Comparison of ENCODE assay signal across 9 cellular contexts in the genomic region with DNA sequence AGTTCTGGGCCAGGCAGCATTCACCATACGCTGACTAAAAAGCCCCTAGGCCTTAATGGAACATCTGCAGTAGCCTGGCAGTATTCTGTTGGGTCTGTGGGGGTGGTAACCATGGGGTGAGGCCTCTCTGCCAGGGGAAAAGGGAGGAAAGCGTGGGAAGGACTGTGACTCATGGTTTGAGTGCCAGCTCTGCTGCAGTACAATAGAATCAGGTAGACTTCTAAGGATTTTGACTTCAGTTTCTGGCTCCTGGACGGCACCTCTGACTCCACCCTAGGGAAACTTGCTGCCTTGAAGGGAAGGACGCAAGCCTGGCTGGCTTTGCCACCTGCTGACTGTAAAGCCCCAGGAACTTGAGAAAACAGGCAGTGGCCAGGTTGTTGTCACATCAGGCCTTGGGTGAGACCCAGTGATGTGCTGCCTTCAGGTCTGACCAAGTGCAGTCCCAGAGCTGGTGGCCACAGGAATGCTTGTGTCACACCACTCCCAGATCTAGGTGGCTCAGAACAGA.
DNase-seq lines count a peak whose midpoint lies in the region; ATAC-seq and TF ChIP-seq lines count a peak whose summit lies in the region.
"Had no signal": no experiment of that assay in that cellular context is flagged by ENCODE, and none has a peak within 500 bp of the region (broad histone marks: within the 10 kb centered on the region; RNA-seq: fewer than 3 reads in every experiment).

No MANE protein-coding gene starts in this region.

- intact Hi-C loops in uterus (cut with DNase I; ENCODE audit: low total_unique reads), result no loop called here
- intact Hi-C loops in esophagus muscularis mucosa (cut with DNase I), result no loop called here
- intact Hi-C loops in psoas muscle (cut with DNase I), result no loop called here

- ATAC-seq in WTC11, result peak; percentile 24
- ATAC-seq in psoas muscle, result no peak

- H3K36me3 Mint-ChIP-seq in WTC11, result no peaks in the 10 kb centered on the region

- H3K27me3 Mint-ChIP-seq in WTC11 (ENCODE audit: low read depth), result no peaks in the 10 kb centered on the region

- H3K27me3 ChIP-seq in uterus (no peaks in the 10 kb centered on the region), esophagus muscularis mucosa (no peaks in the 10 kb centered on the region), HAP-1 (ENCODE audit: low read depth) (peaks cover 2% of the 10 kb centered on the region; the same call in 1 of the 2 replicates), psoas muscle (ENCODE audit: insufficient read depth in 3 of 3, low read length in 2 of 3) (no peaks in the 10 kb centered on the region)
- H3K27me3 ChIP-seq: BLaER1 treated with 17β-estradiol and CSF1 and Interleukin-3, amounts not matched to agents 10 nM and 100 nM had no signal

- no peak overlapping the region for H3K27ac Mint-ChIP-seq in WTC11

- no peak for TF ChIP-seq CTCF in WTC11 (IDR thresholded peaks at IDR 0.05)
- no peak for TF ChIP-seq CTCF in uterus (IDR thresholded peaks at IDR 0.05)
- no peak for TF ChIP-seq CTCF in esophagus muscularis mucosa (IDR thresholded peaks at IDR 0.05)
- no peak for TF ChIP-seq CTCF in psoas muscle (IDR thresholded peaks at IDR 0.05)

- 89% methylated on average over 4 of the region's 4 CpGs for WGBS in esophagus muscularis mucosa
- 83 to 89% (median 86%) methylated on average over 4 of the region's 4 CpGs for WGBS in psoas muscle, 3 donors

- H3K36me3 ChIP-seq in uterus, result no peaks in the 10 kb centered on the region
- no peaks in the 10 kb centered on the region for H3K36me3 ChIP-seq in esophagus muscularis mucosa
- no peaks in the 10 kb centered on the region for H3K36me3 ChIP-seq in HAP-1 (replicated peaks)
- H3K36me3 ChIP-seq in psoas muscle (ENCODE audit: insufficient read depth in 1 of 2, low read depth in 1 of 2), result no peaks in the 10 kb centered on the region
- H3K36me3 ChIP-seq: BLaER1 treated with 17β-estradiol and CSF1 and Interleukin-3, amounts not matched to agents 10 nM and 100 nM had no signal

- H3K9me3 ChIP-seq in uterus (no peaks in the 10 kb centered on the region), esophagus muscularis mucosa (no peaks in the 10 kb centered on the region), HAP-1 (no peaks in the 10 kb centered on the region), psoas muscle (no peaks in the 10 kb centered on the region)
- H3K9me3 ChIP-seq: BLaER1 treated with 17β-estradiol and CSF1 and Interleukin-3, amounts not matched to agents 10 nM and 100 nM had no signal

- H3K4me1 ChIP-seq in uterus, result peaks cover 0 to 4% of the 10 kb centered on the region in 2 donors
- H3K4me1 ChIP-seq in esophagus muscularis mucosa, result peaks cover 0 to 14% (median 5%) of the 10 kb centered on the region in 4 donors
- peaks cover 6% of the 10 kb centered on the region for H3K4me1 ChIP-seq in HAP-1
- no peaks in the 10 kb centered on the region for H3K4me1 ChIP-seq in psoas muscle

- H3K4me1 Mint-ChIP-seq in WTC11, result peaks cover 20% of the 10 kb centered on the region

- in situ Hi-C loops in HAP-1 (cut with MboI; ENCODE audit: low sequenced_read_pairs), result no loop called here

- H3K27ac ChIP-seq in uterus, result peak overlapping the region; percentile 5 to 28
- no peak overlapping the region for H3K27ac ChIP-seq in esophagus muscularis mucosa (replicated peaks in 1 of 4)
- H3K27ac ChIP-seq in psoas muscle, result no peak overlapping the region
- H3K27ac ChIP-seq: BLaER1 treated with 17β-estradiol and CSF1 and Interleukin-3, amounts not matched to agents 10 nM and 100 nM had no signal

- no peak for TF ChIP-seq EP300 in esophagus muscularis mucosa (IDR thresholded peaks at IDR 0.05)

- no peak overlapping the region for H3K4me3 ChIP-seq in uterus
- no peak overlapping the region for H3K4me3 ChIP-seq in esophagus muscularis mucosa
- H3K4me3 ChIP-seq in HAP-1, result no peak overlapping the region
- H3K4me3 ChIP-seq in psoas muscle, result no peak overlapping the region
- H3K4me3 ChIP-seq: BLaER1 treated with 17β-estradiol and CSF1 and Interleukin-3, amounts not matched to agents 10 nM and 100 nM had no signal

- TF ChIP-seq POLR2A in uterus (IDR thresholded peaks at IDR 0.05) (no peak), esophagus muscularis mucosa (IDR thresholded peaks at IDR 0.05; ENCODE audit: low read depth) (no peak)

- H3K4me3 Mint-ChIP-seq in WTC11, result no peak overlapping the region

- POLR2A ChIA-PET in WTC11 (lab: Charles Lee), result no interaction called here

- 0 out of 2 replicates have a peak, but pooled peaks cover 4% of the 10 kb centered on the region for H3K9me3 Mint-ChIP-seq in WTC11

- CTCF ChIA-PET in WTC11 (lab: Charles Lee), result no interaction called here

- peak; percentile 4 for DNase-seq in activated T-cell treated with anti-CD3 and anti-CD28 coated beads for 24 hours (ENCODE audit: low read depth)
- DNase-seq in activated T-cell treated with anti-CD3 and anti-CD28 coated beads, Interleukin-2, amount 50 U/mL, for 1 hour, result no peak
- no peak for DNase-seq in WTC11 (ENCODE audit: low spot score)
- DNase-seq in iPS-NIHi11 (ENCODE audit: low spot score), result peak; percentile 9
- peak in 1 of 2 donors; percentile 24 for DNase-seq in uterus
- no peak for DNase-seq in esophagus muscularis mucosa (ENCODE audit: extremely low spot score)
- no peak for DNase-seq in HAP-1 (ENCODE audit: low spot score in 2 of 2)
- no peak for DNase-seq in psoas muscle

TF ChIP-seq in WTC11, 78 proteins besides CTCF, POLR2A, EP300 and RAD21 (continues in another document):
- TF ChIP-seq, protein P1, sequence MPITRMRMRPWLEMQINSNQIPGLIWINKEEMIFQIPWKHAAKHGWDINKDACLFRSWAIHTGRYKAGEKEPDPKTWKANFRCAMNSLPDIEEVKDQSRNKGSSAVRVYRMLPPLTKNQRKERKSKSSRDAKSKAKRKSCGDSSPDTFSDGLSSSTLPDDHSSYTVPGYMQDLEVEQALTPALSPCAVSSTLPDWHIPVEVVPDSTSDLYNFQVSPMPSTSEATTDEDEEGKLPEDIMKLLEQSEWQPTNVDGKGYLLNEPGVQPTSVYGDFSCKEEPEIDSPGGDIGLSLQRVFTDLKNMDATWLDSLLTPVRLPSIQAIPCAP (CRISPR knock-in tag; IDR thresholded peaks at IDR 0.05), result no peak
- TF ChIP-seq ZBTB43 (CRISPR knock-in tag; IDR thresholded peaks at IDR 0.05), result no peak
- no peak for TF ChIP-seq ATF6 (CRISPR knock-in tag; IDR thresholded peaks at IDR 0.05)
- TF ChIP-seq, protein P2, sequence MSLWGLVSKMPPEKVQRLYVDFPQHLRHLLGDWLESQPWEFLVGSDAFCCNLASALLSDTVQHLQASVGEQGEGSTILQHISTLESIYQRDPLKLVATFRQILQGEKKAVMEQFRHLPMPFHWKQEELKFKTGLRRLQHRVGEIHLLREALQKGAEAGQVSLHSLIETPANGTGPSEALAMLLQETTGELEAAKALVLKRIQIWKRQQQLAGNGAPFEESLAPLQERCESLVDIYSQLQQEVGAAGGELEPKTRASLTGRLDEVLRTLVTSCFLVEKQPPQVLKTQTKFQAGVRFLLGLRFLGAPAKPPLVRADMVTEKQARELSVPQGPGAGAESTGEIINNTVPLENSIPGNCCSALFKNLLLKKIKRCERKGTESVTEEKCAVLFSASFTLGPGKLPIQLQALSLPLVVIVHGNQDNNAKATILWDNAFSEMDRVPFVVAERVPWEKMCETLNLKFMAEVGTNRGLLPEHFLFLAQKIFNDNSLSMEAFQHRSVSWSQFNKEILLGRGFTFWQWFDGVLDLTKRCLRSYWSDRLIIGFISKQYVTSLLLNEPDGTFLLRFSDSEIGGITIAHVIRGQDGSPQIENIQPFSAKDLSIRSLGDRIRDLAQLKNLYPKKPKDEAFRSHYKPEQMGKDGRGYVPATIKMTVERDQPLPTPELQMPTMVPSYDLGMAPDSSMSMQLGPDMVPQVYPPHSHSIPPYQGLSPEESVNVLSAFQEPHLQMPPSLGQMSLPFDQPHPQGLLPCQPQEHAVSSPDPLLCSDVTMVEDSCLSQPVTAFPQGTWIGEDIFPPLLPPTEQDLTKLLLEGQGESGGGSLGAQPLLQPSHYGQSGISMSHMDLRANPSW (CRISPR knock-in tag; conservative IDR thresholded peaks at IDR 0.05; ENCODE audit: low read depth), result no peak

Comparison
In these comparisons a context has a peak if more than half of its experiments do, and no peak if none do; other contexts are left out.
1. DNase-seq: peak in activated T-cell treated with anti-CD3 and anti-CD28 coated beads for 24 hours (single experiment) and iPS-NIHi11 (single experiment); none in activated T-cell treated with anti-CD3 and anti-CD28 coated beads, Interleukin-2, amount 50 U/mL, for 1 hour (single experiment), WTC11 (single experiment), esophagus muscularis mucosa (single experiment), HAP-1 (0 of 2) and psoas muscle (0 of 2).
2. H3K27ac ChIP-seq: peak in uterus (2 of 2); none in esophagus muscularis mucosa (0 of 4) and psoas muscle (single experiment).